ENCODE assay signal across 9 cellular contexts in the genomic region with DNA sequence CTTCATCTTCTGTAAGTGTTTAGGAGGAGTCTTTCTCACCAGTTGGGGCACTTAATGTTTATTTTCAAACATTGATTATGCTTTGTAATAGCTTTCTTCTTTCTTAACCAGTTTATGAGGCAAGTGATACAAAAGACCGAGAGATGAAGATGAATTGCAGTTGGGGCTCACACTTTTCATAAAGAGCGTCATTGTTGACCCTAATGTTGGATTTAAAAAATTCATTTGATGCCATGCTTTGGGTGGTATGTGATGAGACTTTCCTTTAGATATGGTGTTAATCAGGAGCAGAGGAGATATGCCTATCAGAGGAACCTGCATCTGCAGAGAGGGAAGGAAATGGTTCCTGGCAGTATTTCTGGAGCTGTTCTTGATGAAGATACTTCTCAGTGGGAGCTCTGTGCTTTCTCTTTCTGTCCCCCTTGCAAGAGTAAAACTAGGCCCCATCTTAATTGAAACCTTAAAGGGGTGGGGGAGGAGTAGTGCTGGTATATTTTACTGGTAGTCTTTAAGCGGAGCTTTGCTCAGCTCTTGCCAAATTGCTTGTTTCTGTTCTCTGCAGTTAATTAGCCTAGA. TPM values are rescaled to one million over a fixed set of nuclear protein-coding genes. Genes with fewer than 3 reads are reported as not detected.
DNase-seq lines count a peak whose midpoint lies in the region; ATAC-seq and TF ChIP-seq lines count a peak whose summit lies in the region.
"Had no signal": no experiment of that assay in that cellular context is flagged by ENCODE, and none has a peak within 500 bp of the region (broad histone marks: within the 10 kb centered on the region; RNA-seq: fewer than 3 reads in every experiment).

No MANE protein-coding gene starts in this region.

- intact Hi-C loops in CD4-positive, alpha-beta memory T cell (cut with micrococcal nuclease), result loop anchor here (1.0 kb wide), 1 partner anchor 25 kb away; no protein-coding TSS in a partner anchor
- intact Hi-C loops in lower lobe of right lung (cut with DNase I) (no loop called here), prostate gland (cut with DNase I) (no loop called here)

- no peak overlapping the region for H3K4me3 Mint-ChIP-seq in CD4-positive, alpha-beta memory T cell
- H3K4me3 Mint-ChIP-seq in nephron progenitor cell, result no peak overlapping the region
- H3K4me3 Mint-ChIP-seq: activated naive CD8-positive, alpha-beta T cell treated with anti-CD3 and anti-CD28 coated beads, Interleukin-2, amount 10 ng/mL, durations not matched to agents 7 days and 5 days had no signal

- H3K27ac Mint-ChIP-seq in CD4-positive, alpha-beta memory T cell, result no peak overlapping the region
- H3K27ac Mint-ChIP-seq in nephron progenitor cell, result no peak overlapping the region
- H3K27ac Mint-ChIP-seq: activated naive CD8-positive, alpha-beta T cell treated with anti-CD3 and anti-CD28 coated beads, Interleukin-2, amount 10 ng/mL, durations not matched to agents 7 days and 5 days had no signal

- POLR2A ChIA-PET in CD4-positive, alpha-beta memory T cell (lab: Charles Lee; ENCODE audit: partially characterized antibody), result interaction anchor here (0.8 to 10.3 kb wide), 18 partner anchors 11 to 190 kb away, joined by 3 to 114 read pairs (median 8); a partner anchor contains a TSS

- no peaks in the 10 kb centered on the region for H3K36me3 ChIP-seq in CD4-positive, alpha-beta memory T cell (ENCODE audit: insufficient read depth, low read length)
- H3K36me3 ChIP-seq in lower lobe of right lung (no peaks in the 10 kb centered on the region), prostate gland (no peaks in the 10 kb centered on the region)

- 53% methylated on average over 3 of the region's 3 CpGs for WGBS in prostate gland

- TF ChIP-seq CTCF in lower lobe of right lung (IDR thresholded peaks at IDR 0.05) (no peak), nephron progenitor cell (IDR thresholded peaks at IDR 0.05) (no peak), prostate gland (IDR thresholded peaks at IDR 0.05) (no peak)

- peak in 4 of 5 donors; percentile 34 to 50 (median 40) for DNase-seq in CD4-positive, alpha-beta memory T cell
- DNase-seq in SK-N-DZ (ENCODE audit: low spot score) (peak; percentile 35), lower lobe of right lung (no peak), nephron progenitor cell (no peak), RPMI8226 (no peak), prostate gland (ENCODE audit: low spot score) (no peak)
- DNase-seq: activated naive CD8-positive, alpha-beta T cell treated with anti-CD3 and anti-CD28 coated beads, Interleukin-2, amount 10 ng/mL, durations not matched to agents 7 days and 5 days had no signal

- CTCF ChIA-PET in CD4-positive, alpha-beta memory T cell (lab: Charles Lee; ENCODE audit: partially characterized antibody), result interaction anchor here (1.0 to 5.5 kb wide), 13 partner anchors 11 to 157 kb away, joined by 3 to 60 read pairs (median 6); no protein-coding TSS in a partner anchor

- H3K9me3 Mint-ChIP-seq in CD4-positive, alpha-beta memory T cell, result no peaks in the 10 kb centered on the region
- H3K9me3 Mint-ChIP-seq in nephron progenitor cell, result no peaks in the 10 kb centered on the region
- H3K9me3 Mint-ChIP-seq: activated naive CD8-positive, alpha-beta T cell treated with anti-CD3 and anti-CD28 coated beads, Interleukin-2, amount 10 ng/mL, durations not matched to agents 7 days and 5 days had no signal

- no peaks in the 10 kb centered on the region for H3K27me3 ChIP-seq in CD4-positive, alpha-beta memory T cell (ENCODE audit: insufficient read depth, low read length)
- H3K27me3 ChIP-seq in lower lobe of right lung (ENCODE audit: low read depth) (no peaks in the 10 kb centered on the region), prostate gland (replicated peaks; ENCODE audit: insufficient read depth) (no peaks in the 10 kb centered on the region)

- H3K4me1 Mint-ChIP-seq in CD4-positive, alpha-beta memory T cell, result peaks cover 11 to 45% (median 23%) of the 10 kb centered on the region in 4 donors
- H3K4me1 Mint-ChIP-seq in nephron progenitor cell, result no peaks in the 10 kb centered on the region

- peak; percentile 33 for ATAC-seq in GM21515 (IDR thresholded peaks at IDR 0.05; ENCODE audit: unreplicated experiment)
- no peak for ATAC-seq in lower lobe of right lung
- no peak for ATAC-seq in GM19324 (IDR thresholded peaks at IDR 0.05; ENCODE audit: low FRiP score, unreplicated experiment)

- peaks cover 45% of the 10 kb centered on the region for H3K4me1 ChIP-seq in CD4-positive, alpha-beta memory T cell (ENCODE audit: insufficient read depth, low read length)
- H3K4me1 ChIP-seq in lower lobe of right lung (peaks cover 23% of the 10 kb centered on the region), prostate gland (replicated peaks) (no peaks in the 10 kb centered on the region)

- H3K4me3 ChIP-seq in CD4-positive, alpha-beta memory T cell (ENCODE audit: low read length in 2 of 2), result peak overlapping the region; percentile 71 to 81
- H3K4me3 ChIP-seq in lower lobe of right lung (peak overlapping the region; percentile 89), prostate gland (no peak overlapping the region)

- no peak for TF ChIP-seq POLR2A in prostate gland (IDR thresholded peaks at IDR 0.05)

- peak overlapping the region; percentile 95 for H3K27ac ChIP-seq in CD4-positive, alpha-beta memory T cell (ENCODE audit: low read depth, low read length)
- peak overlapping the region; percentile 91 for H3K27ac ChIP-seq in lower lobe of right lung
- no peak overlapping the region for H3K27ac ChIP-seq in prostate gland

- peaks cover 7 to 22% of the 10 kb centered on the region in 2 donors for H3K36me3 Mint-ChIP-seq in CD4-positive, alpha-beta memory T cell
- H3K36me3 Mint-ChIP-seq in nephron progenitor cell (ENCODE audit: low read depth), result peaks cover 9% of the 10 kb centered on the region

- H3K9me3 ChIP-seq in CD4-positive, alpha-beta memory T cell (ENCODE audit: control insufficient read depth in 1 of 2, low read length in 2 of 2), result no peaks in the 10 kb centered on the region
- H3K9me3 ChIP-seq in lower lobe of right lung (no peaks in the 10 kb centered on the region), prostate gland (no peaks in the 10 kb centered on the region)

- H3K27me3 Mint-ChIP-seq in CD4-positive, alpha-beta memory T cell, result no peaks in the 10 kb centered on the region
- H3K27me3 Mint-ChIP-seq in nephron progenitor cell (ENCODE audit: low read depth, poor library complexity), result no peaks in the 10 kb centered on the region
- H3K27me3 Mint-ChIP-seq: activated naive CD8-positive, alpha-beta T cell treated with anti-CD3 and anti-CD28 coated beads, Interleukin-2, amount 10 ng/mL, durations not matched to agents 7 days and 5 days had no signal

RNA-seq across cellular contexts. Expression of a gene that starts 2.3 kb away (rescaled TPM):
- total RNA-seq in CD4-positive, alpha-beta memory T cell, result 100 to 1,000 TPM; 168 to 172 TPM
- 100 to 1,000 TPM in 1 of 2 donors, 10 to 100 TPM in 1; 52.8 to 113 TPM for polyA plus RNA-seq in CD4-positive, alpha-beta memory T cell
- polyA plus RNA-seq in SK-N-DZ (2014; cell fraction: cytosol; rRNA removed), result 46.4 and 51.0 TPM in 2 replicates
- polyA plus RNA-seq in SK-N-DZ (2014; cell fraction: nucleus; rRNA removed), result 78.8 and 81.0 TPM in 2 replicates
- total RNA-seq in lower lobe of right lung, result 109 TPM
- total RNA-seq in prostate gland, result 10 to 100 TPM; 26.3 to 38.2 TPM

Comparison
In these comparisons a context has a peak if more than half of its experiments do, and no peak if none do; other contexts are left out.
1. DNase-seq: peak in CD4-positive, alpha-beta memory T cell (4 of 5) and SK-N-DZ (single experiment); none in lower lobe of right lung (single experiment), nephron progenitor cell (single experiment), RPMI8226 (single experiment) and prostate gland (single experiment).
2. H3K27ac ChIP-seq: peak in CD4-positive, alpha-beta memory T cell (single experiment) and lower lobe of right lung (single experiment); none in prostate gland (0 of 2).
3. H3K4me3 ChIP-seq: peak in CD4-positive, alpha-beta memory T cell (2 of 2) and lower lobe of right lung (single experiment); none in prostate gland (0 of 2).